ENCODE assay signal across 20 cellular contexts in genomic region chr13:48295271-48295670, GRCh38.
"Had no signal": no experiment of that assay in that cellular context is flagged by ENCODE, and none has a peak within 500 bp of the region (broad histone marks: within the 10 kb centered on the region; RNA-seq: fewer than 3 reads in every experiment).

No MANE protein-coding gene starts in this region.

- H3K4me2 ChIP-seq: SK-N-SH had no signal

- H3K27ac ChIP-seq: RWPE1 had no signal

- DNase-seq: IMR-90, Kasumi-1, KG1, MM.1S, NCI-H1092 treated with DMSO at 0.1 percent for 48 hours, NCI-H1436, NCI-H1694 treated with DMSO at 0.1 percent for 48 hours, NCI-H1930, NCI-H2081, NCI-H2107, NCI-H226, NCI-H446, NCI-H510A, NCI-H524 treated with DMSO at 0.1 percent for 48 hours, NCI-H774, SHP77, SK-N-SH, SW 1271 had no signal

- H3K9me2 ChIP-seq: SK-N-SH had no signal

- ATAC-seq: Panc1 had no signal

- H3K9ac ChIP-seq: SK-N-SH had no signal

- H3K9me3 ChIP-seq: SK-N-SH had no signal
